Comparison of ENCODE assay signal across 20 cellular contexts in genomic region chr21:44199448-44199847, GRCh38. TPM values are rescaled to one million over a fixed set of nuclear protein-coding genes. Genes with fewer than 3 reads are reported as not detected.
DNase-seq lines count a peak whose midpoint lies in the region; ATAC-seq, FAIRE-seq and TF ChIP-seq lines count a peak whose summit lies in the region.
"Had no signal": no experiment of that assay in that cellular context is flagged by ENCODE, and none has a peak within 500 bp of the region (broad histone marks: within the 10 kb centered on the region; RNA-seq: fewer than 3 reads in every experiment).

No MANE protein-coding gene starts in this region.

- intact Hi-C loops in mammary epithelial cell (cut with micrococcal nuclease) (no loop called here), esophagus muscularis mucosa (cut with DNase I) (no loop called here)

- no peak overlapping the region for H2AFZ ChIP-seq in astrocyte (ENCODE audit: low read depth, low read length)
- no peak overlapping the region for H2AFZ ChIP-seq in mammary epithelial cell (ENCODE audit: low read depth, low read length)

- H3K27ac Mint-ChIP-seq in IgD-negative memory B cell (peak overlapping the region in 2 of 3 donors; percentile 74 to 98), astrocyte (ENCODE audit: unreplicated experiment) (peak overlapping the region; percentile 75), memory B cell (no peak overlapping the region)
- H3K27ac Mint-ChIP-seq: activated CD4-positive, alpha-beta T cell treated with anti-CD3 and anti-CD28 coated beads for 36 hours had no signal

- DNase-seq in GM12864 (ENCODE audit: low read depth) (peak; percentile 31), astrocyte (ENCODE audit: low read depth) (no peak), memory B cell (ENCODE audit: low spot score in 2 of 2) (peak in 1 of 2 donors; percentile 35), mammary epithelial cell (no peak), HPDE6-E6E7 (ENCODE audit: extremely low spot score) (no peak), esophagus muscularis mucosa (ENCODE audit: extremely low spot score) (no peak)
- DNase-seq: activated naive CD4-positive, alpha-beta T cell; Calu3; Karpas-422; NCI-H1436 treated with DMSO at 0.1 percent for 48 hours; NCI-H2227 treated with DMSO at 0.1 percent for 48 hours; SJCRH30 had no signal

- no peak for TF ChIP-seq CTCF in GM12864 (IDR thresholded peaks at IDR 0.05; ENCODE audit: low read depth, low read length, missing control alignments)
- no peak for TF ChIP-seq CTCF in astrocyte (IDR thresholded peaks at IDR 0.05; ENCODE audit: insufficient read depth, low read depth, low read length)
- TF ChIP-seq CTCF in mammary epithelial cell (conservative IDR thresholded peaks at IDR 0.05 in 1 of 2, IDR thresholded peaks at IDR 0.05 in 1 of 2; ENCODE audit: extremely low read depth in 1 of 2, insufficient read depth in 1 of 2, low read depth in 1 of 2, low read length in 2 of 2) = no peak
- TF ChIP-seq CTCF in esophagus muscularis mucosa (IDR thresholded peaks at IDR 0.05) = no peak

- H3K27ac ChIP-seq in astrocyte (ENCODE audit: low read depth, low read length) (no peak overlapping the region), mammary epithelial cell (ENCODE audit: insufficient read depth, low read depth, low read length) (no peak overlapping the region), esophagus muscularis mucosa (replicated peaks in 1 of 4) (no peak overlapping the region)
- H3K27ac ChIP-seq: SJCRH30, thoracic aorta had no signal

- H3K9me3 ChIP-seq in astrocyte (ENCODE audit: insufficient read depth, low read depth, low read length) (no peaks in the 10 kb centered on the region), mammary epithelial cell (replicated peaks; ENCODE audit: insufficient read depth, low read length) (no peaks in the 10 kb centered on the region), esophagus muscularis mucosa (no peaks in the 10 kb centered on the region)
- H3K9me3 ChIP-seq: SJCRH30, thoracic aorta had no signal

- H3K36me3 ChIP-seq in astrocyte (ENCODE audit: insufficient read depth, low read length) (no peaks in the 10 kb centered on the region), mammary epithelial cell (ENCODE audit: insufficient read depth, low read length) (no peaks in the 10 kb centered on the region), esophagus muscularis mucosa (no peaks in the 10 kb centered on the region)
- H3K36me3 ChIP-seq: SJCRH30, thoracic aorta had no signal

- dilution Hi-C loops in mammary epithelial cell (cut with HindIII; ENCODE audit: low sequenced_read_pairs) = no loop called here

- H3K36me3 Mint-ChIP-seq in IgD-negative memory B cell (no peaks in the 10 kb centered on the region), astrocyte (ENCODE audit: low read depth, unreplicated experiment) (peaks cover 1% of the 10 kb centered on the region), memory B cell (no peaks in the 10 kb centered on the region)

- no peaks in the 10 kb centered on the region for H3K27me3 ChIP-seq in astrocyte (ENCODE audit: insufficient read depth, low read length)
- no peaks in the 10 kb centered on the region for H3K27me3 ChIP-seq in mammary epithelial cell (ENCODE audit: insufficient read depth, low read length)
- H3K27me3 ChIP-seq in esophagus muscularis mucosa = peaks cover 0 to 6% (median 0%) of the 10 kb centered on the region in 4 donors
- H3K27me3 ChIP-seq: SJCRH30 had no signal

- peak overlapping the region in 1 of 4 donors; percentile 85 for H3K4me3 Mint-ChIP-seq in IgD-negative memory B cell
- no peak overlapping the region for H3K4me3 Mint-ChIP-seq in astrocyte (ENCODE audit: unreplicated experiment)
- H3K4me3 Mint-ChIP-seq in memory B cell = no peak overlapping the region
- H3K4me3 Mint-ChIP-seq: activated CD4-positive, alpha-beta T cell treated with anti-CD3 and anti-CD28 coated beads for 36 hours had no signal

- no peaks in the 10 kb centered on the region for H3K79me2 ChIP-seq in astrocyte (ENCODE audit: insufficient read depth, low read length)
- H3K79me2 ChIP-seq in mammary epithelial cell (ENCODE audit: insufficient read depth, low read length) = no peaks in the 10 kb centered on the region

- H4K20me1 ChIP-seq in astrocyte (ENCODE audit: insufficient read depth, low read length) (no peaks in the 10 kb centered on the region), mammary epithelial cell (ENCODE audit: insufficient read depth, low read length) (no peaks in the 10 kb centered on the region)

- H3K4me1 ChIP-seq in astrocyte (ENCODE audit: insufficient read depth, low read length) = no peaks in the 10 kb centered on the region
- no peaks in the 10 kb centered on the region for H3K4me1 ChIP-seq in mammary epithelial cell (ENCODE audit: insufficient read depth, low read length)
- H3K4me1 ChIP-seq in esophagus muscularis mucosa = no peaks in the 10 kb centered on the region
- H3K4me1 ChIP-seq: SJCRH30 had no signal

- H3K4me3 ChIP-seq in GM12864 (ENCODE audit: low read depth, low read length) = no peak overlapping the region
- no peak overlapping the region for H3K4me3 ChIP-seq in astrocyte (ENCODE audit: insufficient read depth, low read depth, low read length)
- no peak overlapping the region for H3K4me3 ChIP-seq in mammary epithelial cell (replicated peaks in 1 of 3; ENCODE audit: insufficient read depth in 1 of 3, low read depth in 2 of 3, low read length in 3 of 3)
- H3K4me3 ChIP-seq in esophagus muscularis mucosa = no peak overlapping the region
- H3K4me3 ChIP-seq: SJCRH30, smooth muscle cell, thoracic aorta had no signal

- no peak overlapping the region for H3K4me2 ChIP-seq in astrocyte (ENCODE audit: low read length)
- H3K4me2 ChIP-seq in mammary epithelial cell (ENCODE audit: insufficient read depth, low read depth, low read length) = no peak overlapping the region
- H3K4me2 ChIP-seq: smooth muscle cell had no signal

- CTCF ChIA-PET in mammary epithelial cell (lab: Charles Lee; ENCODE audit: low non-redundant PET) = no interaction called here

- TF ChIP-seq POLR2A in esophagus muscularis mucosa (IDR thresholded peaks at IDR 0.05; ENCODE audit: low read depth) = no peak

- no peak for TF ChIP-seq EP300 in esophagus muscularis mucosa (IDR thresholded peaks at IDR 0.05)

- in situ Hi-C loops in mammary epithelial cell (cut with MboI; ENCODE audit: low sequenced_read_pairs in 2 of 2) = no loop called here

- no peak for FAIRE-seq in astrocyte (lab: Jason Lieb, UNC)
- FAIRE-seq: G401.6, GM12892, H54 had no signal

- H3K9ac ChIP-seq in astrocyte (ENCODE audit: low read length) (no peak overlapping the region), mammary epithelial cell (ENCODE audit: insufficient read depth, low read length) (no peak overlapping the region)

- ATAC-seq in memory B cell (ENCODE audit: low read depth) (peak; percentile 11), GM21619 (IDR thresholded peaks at IDR 0.05; ENCODE audit: unreplicated experiment) (no peak)
- ATAC-seq: activated CD4-positive, alpha-beta T cell treated with anti-CD3 and anti-CD28 coated beads for 36 hours had no signal

- no TSS peak for BruUV-seq in mammary epithelial cell (replicated peaks; lab: Mats Ljungman, UMichigan)

- H3K9me3 Mint-ChIP-seq in IgD-negative memory B cell (no peaks in the 10 kb centered on the region), astrocyte (ENCODE audit: unreplicated experiment) (no peaks in the 10 kb centered on the region), memory B cell (no peaks in the 10 kb centered on the region)

- 96% methylated on average over 4 of the region's 15 CpGs for WGBS in mammary epithelial cell (ENCODE audit: low coverage, missing lambda C conversion rate)
- WGBS in esophagus muscularis mucosa = 71% methylated on average over 15 of the region's 15 CpGs

- peaks cover 0 to 8% (median 3%) of the 10 kb centered on the region in 3 donors for H3K4me1 Mint-ChIP-seq in IgD-negative memory B cell
- no peaks in the 10 kb centered on the region for H3K4me1 Mint-ChIP-seq in astrocyte (ENCODE audit: low read depth, unreplicated experiment)
- H3K4me1 Mint-ChIP-seq in memory B cell = no peaks in the 10 kb centered on the region
- H3K4me1 Mint-ChIP-seq: activated CD4-positive, alpha-beta T cell treated with anti-CD3 and anti-CD28 coated beads for 36 hours had no signal

- H3K27me3 Mint-ChIP-seq in IgD-negative memory B cell (no peaks in the 10 kb centered on the region), astrocyte (ENCODE audit: low read depth, unreplicated experiment) (peaks cover 3% of the 10 kb centered on the region), memory B cell (no peaks in the 10 kb centered on the region)
- H3K27me3 Mint-ChIP-seq: activated CD4-positive, alpha-beta T cell treated with anti-CD3 and anti-CD28 coated beads for 36 hours had no signal

RNA-seq across cellular contexts. Expression of gene ICOSLG, which starts 41.3 kb away (rescaled TPM):
- 8.5 TPM for polyA plus RNA-seq in IgD-negative memory B cell
- total RNA-seq in astrocyte = 4.6 and 4.7 TPM in 2 replicates
- 1 to 10 TPM; 1.3 to 5.4 TPM for total RNA-seq in mammary epithelial cell
- polyA plus RNA-seq in mammary epithelial cell = 3.3 TPM
- 2.0 TPM for polyA minus RNA-seq in mammary epithelial cell
- 1 to 10 TPM in 2 of 4 donors, under 1 TPM in 2; 0.42 to 1.7 (median 0.95) TPM for total RNA-seq in esophagus muscularis mucosa
- total RNA-seq: SJCRH30 had no signal
